In genomic region chr2:215727507-215728503, GRCh38 we compare ENCODE assay signal across 13 cellular contexts.
DNase-seq lines count a peak whose midpoint lies in the region; ATAC-seq and TF ChIP-seq lines count a peak whose summit lies in the region.
"Had no signal": no experiment of that assay in that cellular context is flagged by ENCODE, and none has a peak within 500 bp of the region (broad histone marks: within the 10 kb centered on the region; RNA-seq: fewer than 3 reads in every experiment).

No MANE protein-coding gene starts in this region.

- no peaks in the 10 kb centered on the region for H3K9me3 ChIP-seq in IMR-90 (ENCODE audit: control insufficient read depth, insufficient read depth, low read length)
- no peaks in the 10 kb centered on the region for H3K9me3 ChIP-seq in A673 (ENCODE audit: low read depth, low read length, poor library complexity, severe bottlenecking)
- H3K9me3 ChIP-seq: HAP-1 had no signal

- H4K5ac ChIP-seq in IMR-90 (ENCODE audit: low read depth, low read length), result no peak overlapping the region; the same call in 1 of the 2 replicates

- no peaks in the 10 kb centered on the region for H3K79me1 ChIP-seq in IMR-90 (ENCODE audit: low read depth in 1 of 2, low read length in 2 of 2)

- dilution Hi-C loops in IMR-90 (cut with HindIII; ENCODE audit: low sequenced_read_pairs, unreplicated experiment), result no loop called here

- peak overlapping the region; percentile 48; the same call in 1 of the 2 replicates for H3K4ac ChIP-seq in IMR-90 (ENCODE audit: low read depth, low read length)

- TF ChIP-seq RAD21 in IMR-90 (IDR thresholded peaks at IDR 0.05; ENCODE audit: low read length), result no peak

- intact Hi-C loops in IMR-90 (cut with micrococcal nuclease), result no loop called here
- intact Hi-C loops in A673 (cut with micrococcal nuclease; ENCODE audit: unreplicated experiment), result no loop called here
- intact Hi-C loops in activated naive CD4-positive, alpha-beta T cell treated with anti-CD3 and anti-CD28 coated beads for 36 hours (cut with micrococcal nuclease), result no loop called here

- peaks cover 49% of the 10 kb centered on the region for H3K4me1 ChIP-seq in ACC112 (ENCODE audit: control insufficient read depth, insufficient read depth, low read length, unreplicated experiment)
- H3K4me1 ChIP-seq in IMR-90 (ENCODE audit: control insufficient read depth, insufficient read depth, low read length), result peaks cover 10% of the 10 kb centered on the region; the same call in 1 of the 2 replicates
- peaks cover 6% of the 10 kb centered on the region for H3K4me1 ChIP-seq in A673 (ENCODE audit: insufficient read depth, low read length, poor library complexity, severe bottlenecking)
- H3K4me1 ChIP-seq: HAP-1 had no signal

- H2AK9ac ChIP-seq in IMR-90 (replicated peaks; ENCODE audit: low read depth, low read length, poor library complexity), result no peak overlapping the region

- H2BK5ac ChIP-seq in IMR-90 (ENCODE audit: low read depth, low read length, poor library complexity, severe bottlenecking), result peak overlapping the region; percentile 53

- no peak overlapping the region for H3K4me3 ChIP-seq in ACC112 (ENCODE audit: low read depth, low read length)
- no peak overlapping the region for H3K4me3 ChIP-seq in IMR-90 (ENCODE audit: insufficient read depth, low read depth, low read length)
- no peak overlapping the region for H3K4me3 ChIP-seq in fibroblast of pulmonary artery (replicated peaks; ENCODE audit: low read depth, low read length)
- H3K4me3 ChIP-seq in A673 (ENCODE audit: low read depth, low read length, poor library complexity, severe bottlenecking), result no peak overlapping the region
- H3K4me3 ChIP-seq: HAP-1, heart left ventricle had no signal

- H3K4me3 Mint-ChIP-seq in activated naive CD4-positive, alpha-beta T cell treated with anti-CD3 and anti-CD28 coated beads for 36 hours, result no peak overlapping the region

- no peak overlapping the region for H2AFZ ChIP-seq in ACC112 (ENCODE audit: low read length, unreplicated experiment)
- H2AFZ ChIP-seq in IMR-90 (replicated peaks; ENCODE audit: low read length, poor library complexity), result peak overlapping the region; percentile 57

- H3K9ac ChIP-seq in IMR-90 (ENCODE audit: low read depth, low read length), result no peak overlapping the region

- H3K9me1 ChIP-seq in IMR-90 (ENCODE audit: insufficient read depth, low read length), result peaks cover 3% of the 10 kb centered on the region; the same call in 1 of the 2 replicates

- peak overlapping the region; percentile 31; the same call in 1 of the 2 replicates for H3K23ac ChIP-seq in IMR-90 (ENCODE audit: low read depth, low read length)

- H3K79me2 ChIP-seq in ACC112 (ENCODE audit: control insufficient read depth, insufficient read depth, low read length, unreplicated experiment), result no peaks in the 10 kb centered on the region

- no peak for TF ChIP-seq CTCF in IMR-90 (conservative IDR thresholded peaks at IDR 0.05; ENCODE audit: low read depth, low read length)
- TF ChIP-seq CTCF in fibroblast of pulmonary artery (IDR thresholded peaks at IDR 0.05; ENCODE audit: low read length, missing control alignments), result no peak
- TF ChIP-seq CTCF in GM20000 (IDR thresholded peaks at IDR 0.05; ENCODE audit: extremely low read depth, missing control alignments), result no peak
- no peak for TF ChIP-seq CTCF in A673 (conservative IDR thresholded peaks at IDR 0.05; ENCODE audit: low read depth, low read length)

- H3K36me3 ChIP-seq in ACC112 (ENCODE audit: insufficient read depth, low read length), result peaks cover 6% of the 10 kb centered on the region; the same call in 1 of the 2 replicates
- H3K36me3 ChIP-seq in IMR-90 (ENCODE audit: control insufficient read depth, insufficient read depth, low read length), result no peaks in the 10 kb centered on the region
- no peaks in the 10 kb centered on the region for H3K36me3 ChIP-seq in A673 (ENCODE audit: insufficient read depth, low read length, poor library complexity, severe bottlenecking)
- H3K36me3 ChIP-seq: HAP-1, heart left ventricle had no signal

- no peak overlapping the region; the same call in 1 of the 2 replicates for H2AK5ac ChIP-seq in IMR-90 (ENCODE audit: low read depth, low read length)

- peaks cover 7% of the 10 kb centered on the region for H3K4me1 Mint-ChIP-seq in activated naive CD4-positive, alpha-beta T cell treated with anti-CD3 and anti-CD28 coated beads for 36 hours (ENCODE audit: low read depth)

- POLR2A ChIA-PET in IMR-90 (lab: Charles Lee; ENCODE audit: unreplicated experiment) (no interaction called here), A673 (lab: Charles Lee; ENCODE audit: low non-redundant PET) (no interaction called here)

- H3K36me3 Mint-ChIP-seq in activated naive CD4-positive, alpha-beta T cell treated with anti-CD3 and anti-CD28 coated beads for 36 hours (ENCODE audit: low read depth), result no peaks in the 10 kb centered on the region

- H3K4me2 ChIP-seq in IMR-90 (ENCODE audit: low read depth, low read length), result no peak overlapping the region

- H3K56ac ChIP-seq in IMR-90 (ENCODE audit: extremely low read depth, insufficient read depth, low read length), result no peak overlapping the region; the same call in 1 of the 2 replicates

- peak overlapping the region; percentile 76; the same call in 1 of the 2 replicates for H2BK120ac ChIP-seq in IMR-90 (ENCODE audit: low read depth, low read length)

- H3K27ac ChIP-seq in ACC112 (ENCODE audit: low read depth, low read length), result peak overlapping the region; percentile 87
- H3K27ac ChIP-seq in IMR-90 (ENCODE audit: insufficient read depth, low read length), result no peak overlapping the region
- no peak overlapping the region for H3K27ac ChIP-seq in A673 (ENCODE audit: low read depth, low read length, poor library complexity, severe bottlenecking)

- no peak overlapping the region; the same call in 1 of the 2 replicates for H4K91ac ChIP-seq in IMR-90 (ENCODE audit: insufficient read depth, low read depth, low read length)

- H2BK15ac ChIP-seq in IMR-90 (ENCODE audit: low read depth, low read length), result peak overlapping the region; percentile 74; the same call in 2 of the 3 replicates

- peak overlapping the region; percentile 85 for H2BK20ac ChIP-seq in IMR-90 (ENCODE audit: low read depth, low read length)

- H3K27ac Mint-ChIP-seq in activated naive CD4-positive, alpha-beta T cell treated with anti-CD3 and anti-CD28 coated beads for 36 hours, result no peak overlapping the region
- H3K27ac Mint-ChIP-seq: IgD-negative memory B cell had no signal

- peak overlapping the region; percentile 69 for H3K14ac ChIP-seq in IMR-90 (replicated peaks; ENCODE audit: low read depth, low read length)

- H3K27me3 ChIP-seq in ACC112 (ENCODE audit: insufficient read depth, low read length) (no peaks in the 10 kb centered on the region), IMR-90 (ENCODE audit: control insufficient read depth, insufficient read depth, low read length) (no peaks in the 10 kb centered on the region), A673 (replicated peaks; ENCODE audit: insufficient read depth, low read depth, low read length, poor library complexity) (no peaks in the 10 kb centered on the region)
- H3K27me3 ChIP-seq: heart left ventricle had no signal

- H4K8ac ChIP-seq in IMR-90 (ENCODE audit: low read depth in 2 of 2, low read length in 2 of 2), result peak overlapping the region in 1 of 2 experiments; percentile 29; a peak in 1 of 4 replicates

- no peaks in the 10 kb centered on the region for H3K9me3 Mint-ChIP-seq in activated naive CD4-positive, alpha-beta T cell treated with anti-CD3 and anti-CD28 coated beads for 36 hours
- H3K9me3 Mint-ChIP-seq: IgD-negative memory B cell had no signal

- in situ Hi-C loops in IMR-90 (cut with MboI; ENCODE audit: low sequenced_read_pairs), result no loop called here

- DNase-seq in IMR-90 (peak; percentile 59), fibroblast of pulmonary artery (ENCODE audit: low read depth) (peak; percentile 69), GM20000 (ENCODE audit: low spot score) (no peak), A673 (ENCODE audit: low spot score) (no peak), C1 segment of cervical spinal cord (lab: John Stamatoyannopoulos, UW) (no peak)
- no peak for DNase-seq in activated naive CD4-positive, alpha-beta T cell treated with anti-CD3 and anti-CD28 coated beads for 36 hours
- DNase-seq: caudate nucleus, heart left ventricle, NCI-H524 had no signal

- H4K20me1 ChIP-seq in IMR-90 (ENCODE audit: insufficient read depth, low read length), result no peaks in the 10 kb centered on the region

- no peak for TF ChIP-seq POLR2A in IMR-90 (IDR thresholded peaks at IDR 0.05; ENCODE audit: low read depth, low read length)

- ATAC-seq in GM21360 (IDR thresholded peaks at IDR 0.05; ENCODE audit: unreplicated experiment) (peak; percentile 20), IMR-90 (ENCODE audit: low read depth) (peak; percentile 53)

- H3K27me3 Mint-ChIP-seq in activated naive CD4-positive, alpha-beta T cell treated with anti-CD3 and anti-CD28 coated beads for 36 hours (ENCODE audit: low read depth), result no peaks in the 10 kb centered on the region

- WGBS in IMR-90 (ENCODE audit: extremely low coverage in 2 of 2, insufficient read length in 1 of 2), 2 experiments, result no CpG with 5 or more reads among the region's 1 CpG

- H3K18ac ChIP-seq in IMR-90 (ENCODE audit: low read depth, low read length), result peak overlapping the region; percentile 28; the same call in 1 of the 2 replicates

- CTCF ChIA-PET in IMR-90 (lab: Yijun Ruan, JAX), result interaction anchor here (1.5 kb wide), 1 partner anchor 35 kb away, joined by 3 read pairs; no protein-coding TSS in a partner anchor
- CTCF ChIA-PET in A673 (lab: Charles Lee), result no interaction called here
- CTCF ChIA-PET in activated naive CD4-positive, alpha-beta T cell treated with anti-CD3 and anti-CD28 coated beads for 36 hours (lab: Charles Lee), result no interaction called here

- BruUV-seq in IMR-90 (replicated peaks; lab: Mats Ljungman, UMichigan) (no TSS peak), A673 (replicated peaks; lab: Mats Ljungman, UMichigan) (no TSS peak)

TF ChIP-seq in IMR-90, 13 proteins besides CTCF, POLR2A, EP300 and RAD21:
- TF ChIP-seq BHLHE40 (IDR thresholded peaks at IDR 0.05; ENCODE audit: low read depth, low read length) (0 out of 2 replicates have a peak, but pooled peaks have one; percentile 5), ELK1 (IDR thresholded peaks at IDR 0.05; ENCODE audit: borderline replicate concordance, low read depth, low read length) (no peak)

Comparison
In these comparisons a context has a peak if more than half of its experiments do, and no peak if none do; other contexts are left out.
1. DNase-seq: peak in IMR-90 (single experiment) and fibroblast of pulmonary artery (single experiment); none in GM20000 (single experiment), A673 (single experiment), activated naive CD4-positive, alpha-beta T cell treated with anti-CD3 and anti-CD28 coated beads for 36 hours (single experiment) and C1 segment of cervical spinal cord (0 of 14).